ENCODE assay signal across 29 cellular contexts in the genomic region with DNA sequence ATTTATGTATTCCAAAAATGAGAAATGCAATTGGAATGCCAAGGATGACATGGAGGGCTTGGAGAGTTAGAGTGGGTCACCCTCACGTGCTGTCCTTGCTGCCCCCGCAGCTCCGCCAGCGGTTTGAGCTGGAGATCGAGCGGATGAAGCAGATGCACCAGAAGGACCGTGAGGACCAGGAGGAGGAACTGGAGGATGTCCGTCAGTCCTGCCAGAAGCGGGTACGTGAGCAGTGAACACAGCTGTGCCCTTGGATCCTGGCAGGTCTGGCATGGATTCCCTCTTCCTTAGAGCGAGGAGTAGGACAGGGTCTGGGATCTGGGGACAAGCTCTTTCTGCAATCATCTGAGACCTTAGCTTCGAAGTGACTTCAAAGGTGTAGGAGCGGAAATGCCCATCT.
"Had no signal": no experiment of that assay in that cellular context is flagged by ENCODE, and none has a peak within 500 bp of the region (broad histone marks: within the 10 kb centered on the region; RNA-seq: fewer than 3 reads in every experiment).

No MANE protein-coding gene starts in this region.

- H3K27ac ChIP-seq: neural progenitor cell, pancreas, prostate gland, right lobe of liver, sigmoid colon, skin epidermis, spleen, suprapubic skin, testis, tibial artery, transverse colon, upper lobe of left lung, uterus had no signal

- H3K4me1 Mint-ChIP-seq: naive thymus-derived CD4-positive, alpha-beta T cell; natural killer cell; nephron; stimulated activated memory B cell treated with anti-CD40 and anti-IgM and Interleukin-4, amounts not matched to agents 10 μg/mL and 1 μg/mL and 100 μg/mL, for 72 hours; stimulated activated naive CD8-positive, alpha-beta T cell treated with anti-CD3 and anti-CD28 coated beads, Interleukin-15, amount 100 ng/mL, for 72 hours had no signal

- H3K9me3 Mint-ChIP-seq: natural killer cell, nephron had no signal

- H3K27ac Mint-ChIP-seq: naive thymus-derived CD4-positive, alpha-beta T cell; natural killer cell; nephron; neural progenitor cell; stimulated activated memory B cell treated with anti-CD40 and anti-IgM and Interleukin-4, amounts not matched to agents 10 μg/mL and 1 μg/mL and 100 μg/mL, for 72 hours; stimulated activated naive CD8-positive, alpha-beta T cell treated with anti-CD3 and anti-CD28 coated beads, Interleukin-15, amount 100 ng/mL, for 72 hours had no signal

- ATAC-seq: naive thymus-derived CD4-positive, alpha-beta T cell; natural killer cell; pancreas; right cardiac atrium; right lobe of liver; stimulated activated memory B cell treated with anti-CD40 and anti-IgM and Interleukin-4, amounts not matched to agents 10 μg/mL and 1 μg/mL and 100 μg/mL, for 72 hours; stimulated activated naive CD8-positive, alpha-beta T cell treated with anti-CD3 and anti-CD28 coated beads, Interleukin-15, amount 100 ng/mL, for 72 hours; stimulated activated naive CD8-positive, alpha-beta T cell treated with anti-CD3 and anti-CD28 coated beads, Interleukin-15, Interleukin-2, amounts not matched to agents 100 U/mL and 50 U/mL, for 24 hours had no signal

- H3K4me2 ChIP-seq: neural progenitor cell, smooth muscle cell had no signal

- H3K36me3 Mint-ChIP-seq: natural killer cell; neural progenitor cell; stimulated activated memory B cell treated with anti-CD40 and anti-IgM and Interleukin-4, amounts not matched to agents 10 μg/mL and 1 μg/mL and 100 μg/mL, for 72 hours had no signal

- H3K4me1 ChIP-seq: neural progenitor cell, pancreas, prostate gland, right lobe of liver, sigmoid colon, spleen, suprapubic skin, testis, tibial artery, transverse colon, upper lobe of left lung, uterus had no signal

- H2AFZ ChIP-seq: neural progenitor cell had no signal

- H3K27me3 ChIP-seq: neural progenitor cell, right lobe of liver, testis, tibial artery, upper lobe of left lung, uterus had no signal

- FAIRE-seq: pancreas had no signal

- H3K9me3 ChIP-seq: pancreas, prostate gland, right lobe of liver, sigmoid colon, suprapubic skin, testis, tibial artery, transverse colon, upper lobe of left lung, uterus had no signal

- H3K9ac ChIP-seq: neural progenitor cell had no signal

- H3K4me3 ChIP-seq: neural progenitor cell, pancreas, prostate gland, right lobe of liver, sigmoid colon, skin epidermis, smooth muscle cell, spleen, suprapubic skin, testis, tibial artery, transverse colon, upper lobe of left lung, uterus had no signal

- DNase-seq: naive thymus-derived CD4-positive, alpha-beta T cell; natural killer cell; occipital lobe; pancreas; right cardiac atrium; right lobe of liver; sigmoid colon; spleen; stimulated activated CD4-positive, alpha-beta T cell treated with anti-CD3 and anti-CD28 coated beads, Interleukin-12 subunit alpha, Interleukin-12 subunit beta, amount 100 ng/mL, for 4 hours; stimulated activated CD4-positive, alpha-beta T cell treated with anti-CD3 and anti-CD28 coated beads, Interleukin-1b, Interleukin-23, amount 100 ng/mL, for 48 hours; stimulated activated CD4-positive, alpha-beta T cell treated with anti-CD3 and anti-CD28 coated beads, Interleukin-4, amount 100 ng/mL, for 1 hour; stimulated activated CD4-positive, alpha-beta T cell treated with anti-CD3 and anti-CD28 coated beads, Interleukin-4, amount 100 ng/mL, for 4 hours; stimulated activated CD8-positive, alpha-beta memory T cell treated with anti-CD3 and anti-CD28 coated beads, Interleukin-4, amount 100 ng/mL, for 48 hours; stimulated activated naive CD4-positive, alpha-beta T cell; stimulated activated naive CD8-positive, alpha-beta T cell treated with anti-CD3 and anti-CD28 coated beads, Interleukin-15, amount 100 ng/mL, for 72 hours; stimulated activated naive CD8-positive, alpha-beta T cell treated with anti-CD3 and anti-CD28 coated beads, Interleukin-15, Interleukin-2, amounts not matched to agents 100 U/mL and 50 U/mL, for 24 hours; substantia nigra; testis; tibial artery; transverse colon; uterus had no signal

- H3K4me3 Mint-ChIP-seq: naive thymus-derived CD4-positive, alpha-beta T cell; natural killer cell; nephron; neural progenitor cell; stimulated activated memory B cell treated with anti-CD40 and anti-IgM and Interleukin-4, amounts not matched to agents 10 μg/mL and 1 μg/mL and 100 μg/mL, for 72 hours; stimulated activated naive CD8-positive, alpha-beta T cell treated with anti-CD3 and anti-CD28 coated beads, Interleukin-15, amount 100 ng/mL, for 72 hours had no signal

- H3K36me3 ChIP-seq: neural progenitor cell, pancreas, prostate gland, right lobe of liver, sigmoid colon, spleen, suprapubic skin, tibial artery, transverse colon, upper lobe of left lung, uterus had no signal
